ENCODE assay signal across 8 cellular contexts in genomic region chr1:179881642-179882252, GRCh38. TPM values are rescaled to one million over a fixed set of nuclear protein-coding genes. Genes with fewer than 3 reads are reported as not detected.
DNase-seq lines count a peak whose midpoint lies in the region; FAIRE-seq and TF ChIP-seq lines count a peak whose summit lies in the region.

No MANE protein-coding gene starts in this region.

- H3K23me2 ChIP-seq in H1 (ENCODE audit: low read depth, low read length), result peaks cover 12% of the 10 kb centered on the region

- peak overlapping the region; percentile 99 for H4K8ac ChIP-seq in H1 (ENCODE audit: extremely low read depth, insufficient read depth, low read length)

- TF ChIP-seq POLR2A in H1 (IDR thresholded peaks at IDR 0.05; ENCODE audit: control extremely low read depth in 1 of 2, low read depth in 2 of 2, low read length in 2 of 2), result no peak

- TF ChIP-seq RAD21 in H1 (IDR thresholded peaks at IDR 0.05 in 1 of 2, conservative IDR thresholded peaks at IDR 0.05 in 1 of 2; ENCODE audit: low read depth in 2 of 2, low read length in 2 of 2), result no peak

- H2BK120ac ChIP-seq in H1 (replicated peaks; ENCODE audit: low read depth, low read length), result no peak overlapping the region

- H3K9me3 Mint-ChIP-seq in HFFc6 (peaks cover 4% of the 10 kb centered on the region), type B pancreatic cell (no peaks in the 10 kb centered on the region)

- H3K9me3 ChIP-seq in H1 (ENCODE audit: insufficient read depth in 2 of 2, low read depth in 1 of 2, low read length in 1 of 2) (no peaks in the 10 kb centered on the region), mesodermal cell (ENCODE audit: control insufficient read depth, low read length) (no peaks in the 10 kb centered on the region)

- TF ChIP-seq EP300 in H1 (IDR thresholded peaks at IDR 0.05; ENCODE audit: borderline replicate concordance in 1 of 2, low read depth in 2 of 2, low read length in 2 of 2), result no peak

- peak overlapping the region; percentile 99 for H3K27ac ChIP-seq in H1 (ENCODE audit: low read depth, low read length)
- H3K27ac ChIP-seq in mesodermal cell (ENCODE audit: low read depth, low read length, severe bottlenecking), result peak overlapping the region; percentile 99

- no peak overlapping the region for H3K14ac ChIP-seq in H1 (ENCODE audit: insufficient read length)

- H2BK5ac ChIP-seq in H1 (ENCODE audit: low read depth, low read length), result peak overlapping the region; percentile 99

- H3K36me3 Mint-ChIP-seq in HFFc6 (ENCODE audit: low read depth) (peaks cover 17% of the 10 kb centered on the region), type B pancreatic cell (peaks cover 3% of the 10 kb centered on the region)

- H3K4me3 Mint-ChIP-seq in HFFc6, result peak overlapping the region; percentile 96
- H3K4me3 Mint-ChIP-seq in type B pancreatic cell, result peak overlapping the region; percentile 98

- peak overlapping the region; percentile 52 for H2AFZ ChIP-seq in H1 (ENCODE audit: low read length)

- WGBS in H1 (ENCODE audit: extremely low coverage in 1 of 2, insufficient coverage in 1 of 2, insufficient read length in 1 of 2, insufficient replicate concordance in 2 of 2, low coverage in 1 of 2, low lambda C conversion rate in 2 of 2, missing lambda C conversion rate in 1 of 2), 2 experiments, result 14% methylated on average over 20 of the region's 22 CpGs; no CpG with 5 or more reads in 1 of the 2 experiments
- WGBS in mesodermal cell (ENCODE audit: insufficient coverage in 2 of 2), 2 experiments, result 1 to 18% methylated on average over 10 to 13 of the region's 22 CpGs

- DNase-seq in DMS 273 (lab: John Stamatoyannopoulos, UW; ENCODE audit: unreplicated experiment) (peak; percentile 93), HFFc6 (peak; percentile 90), SHP77 (lab: John Stamatoyannopoulos, UW) (peak; percentile 84 to 86), H1 (ENCODE audit: low read depth in 1 of 2, low spot score in 2 of 2) (peak in 1 of 2 experiments; percentile 58), type B pancreatic cell (ENCODE audit: extremely low spot score, unreplicated experiment) (no peak), germinal center (ENCODE audit: low spot score) (no peak), NCI-H2171 treated with DMSO at 0.1 percent for 48 hours (lab: John Stamatoyannopoulos, UW) (no peak)

- FAIRE-seq in H1 (lab: Jason Lieb, UNC), result no peak

- peaks cover 46% of the 10 kb centered on the region for H3K4me1 Mint-ChIP-seq in HFFc6 (ENCODE audit: low read depth)
- peaks cover 31% of the 10 kb centered on the region for H3K4me1 Mint-ChIP-seq in type B pancreatic cell (ENCODE audit: unreplicated experiment)

- POLR2A ChIA-PET in H1 (lab: Charles Lee; ENCODE audit: partially characterized antibody), result interaction anchor here (0.7 to 2.7 kb wide), 11 partner anchors 8 to 225 kb away, joined by 3 to 16 read pairs (median 4); partner anchors contain the start of gene CEP350

- H3K4me1 ChIP-seq in H1 (replicated peaks in 1 of 4; ENCODE audit: control insufficient read depth in 3 of 4, insufficient read depth in 4 of 4, low read length in 3 of 4) (peaks cover 0 to 3% (median 0%) of the 10 kb centered on the region in 4 experiments; a peak in 1 of 7 replicates), mesodermal cell (ENCODE audit: control insufficient read depth, insufficient read depth, low read length, poor library complexity, severe bottlenecking) (no peaks in the 10 kb centered on the region)

- no peaks in the 10 kb centered on the region for H4K20me1 ChIP-seq in H1 (replicated peaks in 1 of 2; ENCODE audit: control insufficient read depth in 1 of 2, insufficient read depth in 2 of 2, low read length in 2 of 2)

- H2BK20ac ChIP-seq in H1 (ENCODE audit: low read length), result 0 out of 2 replicates have a peak overlapping the region, but pooled peaks have one; percentile 63

- CTCF ChIA-PET in H1 (lab: Charles Lee; ENCODE audit: partially characterized antibody), result interaction anchor here (0.9 to 2.8 kb wide), 2 partner anchors 63 to 67 kb away, joined by 3 to 12 read pairs; no protein-coding TSS in a partner anchor

- no peak overlapping the region for H3K23ac ChIP-seq in H1 (ENCODE audit: insufficient read length)

- peaks cover 0 to 13% (median 0%) of the 10 kb centered on the region in 4 experiments; a peak in 2 of 8 replicates for H3K36me3 ChIP-seq in H1 (ENCODE audit: control insufficient read depth in 2 of 4, insufficient read depth in 4 of 4, low read length in 3 of 4)
- peaks cover 11% of the 10 kb centered on the region for H3K36me3 ChIP-seq in mesodermal cell (ENCODE audit: control insufficient read depth, insufficient read depth, low read length)

- peak overlapping the region; percentile 77 to 90 for H3K4me2 ChIP-seq in H1 (ENCODE audit: insufficient read depth in 1 of 2, low read depth in 2 of 2, low read length in 2 of 2)

- H3K27me3 Mint-ChIP-seq in HFFc6 (ENCODE audit: insufficient read depth) (peaks cover 2% of the 10 kb centered on the region), type B pancreatic cell (no peaks in the 10 kb centered on the region)

- H3K79me1 ChIP-seq in H1 (ENCODE audit: low read depth, low read length), result 0 out of 2 replicates have a peak, but pooled peaks cover 3% of the 10 kb centered on the region

- peak overlapping the region; percentile 89 for H4K5ac ChIP-seq in H1 (ENCODE audit: insufficient read length, low read depth, low read length)

- H3K4ac ChIP-seq in H1 (replicated peaks; ENCODE audit: insufficient read length, low read depth, low read length), result peak overlapping the region; percentile 76

- H2AK5ac ChIP-seq in H1 (ENCODE audit: low read depth, low read length), result peak overlapping the region; percentile 61; the same call in 1 of the 2 replicates

- peak overlapping the region; percentile 97 for H4K91ac ChIP-seq in H1 (replicated peaks; ENCODE audit: insufficient read length, low read length)

- peak overlapping the region; percentile 88 to 99 (median 99) for H3K9ac ChIP-seq in H1 (replicated peaks in 1 of 4; ENCODE audit: extremely low read depth in 1 of 4, low read depth in 3 of 4, low read length in 3 of 4)

- no peak for TF ChIP-seq CTCF in HFFc6 (IDR thresholded peaks at IDR 0.05)
- TF ChIP-seq CTCF in H1 (IDR thresholded peaks at IDR 0.05; ENCODE audit: control extremely low read depth in 1 of 3, insufficient read depth in 1 of 3, low read depth in 1 of 3, low read length in 3 of 3), result no peak
- TF ChIP-seq CTCF in type B pancreatic cell (conservative IDR thresholded peaks at IDR 0.05), result no peak

- H2BK15ac ChIP-seq in H1 (ENCODE audit: low read length), result no peak overlapping the region

- H3K27me3 ChIP-seq in H1 (replicated peaks in 1 of 4; ENCODE audit: control insufficient read depth in 3 of 4, extremely low read depth in 1 of 4, insufficient read depth in 3 of 4, low read length in 3 of 4), result no peaks in the 10 kb centered on the region

- peak overlapping the region; percentile 92 for H3K56ac ChIP-seq in H1 (replicated peaks; ENCODE audit: insufficient read length, low read depth, low read length)

- H3K27ac Mint-ChIP-seq in HFFc6, result peak overlapping the region; percentile 100
- H3K27ac Mint-ChIP-seq in type B pancreatic cell, result peak overlapping the region; percentile 100

- H2BK12ac ChIP-seq in H1 (ENCODE audit: low read depth, low read length), result peak overlapping the region; percentile 96; the same call in 1 of the 2 replicates

- peaks cover 0 to 16% of the 10 kb centered on the region in 2 experiments; a peak in 2 of 4 replicates for H3K79me2 ChIP-seq in H1 (ENCODE audit: control insufficient read depth in 1 of 2, insufficient read depth in 2 of 2, low read length in 2 of 2)

- peak overlapping the region; percentile 100 for H3K18ac ChIP-seq in H1 (ENCODE audit: extremely low read depth, low read length)

- H3K4me3 ChIP-seq in H1 (ENCODE audit: extremely low read depth in 1 of 4, insufficient read depth in 2 of 4, low read depth in 3 of 4, low read length in 4 of 4) (peak overlapping the region; percentile 87 to 92 (median 90)), mesodermal cell (ENCODE audit: extremely low read depth, insufficient read depth, low read length, poor library complexity, severe bottlenecking) (peak overlapping the region; percentile 72)

TF ChIP-seq in H1, 55 proteins besides CTCF, POLR2A, EP300 and RAD21:
- no peak for TF ChIP-seq CREB1 (IDR thresholded peaks at IDR 0.05)
- no peak for TF ChIP-seq ASH2L (IDR thresholded peaks at IDR 0.05; ENCODE audit: low read length)
- TF ChIP-seq GABPA (IDR thresholded peaks at IDR 0.05; ENCODE audit: borderline replicate concordance, insufficient read depth, low read length), result no peak

RNA-seq across cellular contexts. Expression of gene TOR1AIP1, which starts 0.3 kb away (rescaled TPM):
- 10 to 100 TPM; 39.6 to 51.8 (median 48.9) TPM for total RNA-seq in HFFc6 (2021; fragmentation: NEBNext Ultra II Directional; extraction: Animal tissue kit (Norgen Biotek cat#: 25700))
- 22.0 and 22.8 TPM in 2 replicates for total RNA-seq in H1 (2021; fragmentation: NEBNext Ultra II Directional; extraction: Animal tissue kit (Norgen Biotek cat#: 25700))
- polyA plus RNA-seq in H1 (2011; rRNA removed), result 4.1 and 5.7 TPM in 2 replicates
- 6.8 TPM for polyA plus RNA-seq in H1 (2011; cell fraction: cytosol; rRNA removed)
- 3.1 TPM for polyA plus RNA-seq in H1 (2011; cell fraction: nucleus; rRNA removed)
- 10.2 to 15.3 TPM (median 11.4 TPM) in 4 replicates for polyA plus RNA-seq in H1 (2012, experiment 1 of 2)
- 1.5 TPM for polyA plus RNA-seq in H1 (2012, experiment 2 of 2)
- 34.1 TPM for polyA plus RNA-seq in H1 (2013, experiment 1 of 2)
- polyA plus RNA-seq in H1 (2013, experiment 2 of 2), result 42.1 TPM
- polyA minus RNA-seq in H1 (2011; rRNA and poly(A)+ RNA removed), result 14.8 and 19.9 TPM in 2 replicates
- polyA minus RNA-seq in H1 (2011; cell fraction: cytosol; rRNA and poly(A)+ RNA removed), result 6.2 TPM
- 10.4 TPM for polyA minus RNA-seq in H1 (2011; cell fraction: nucleus; rRNA and poly(A)+ RNA removed)
- polyA plus RNA-seq in mesodermal cell (2013, experiment 1 of 2), result 31.0 TPM
- 32.3 TPM for polyA plus RNA-seq in mesodermal cell (2013, experiment 2 of 2)
- total RNA-seq in type B pancreatic cell (ENCODE audit: low replicate concordance), result 22.7 and 25.8 TPM in 2 replicates

RNA-seq across cellular contexts. Expression of gene TOR1AIP2, which starts 4.1 kb away (rescaled TPM):
- 100 to 1,000 TPM in 5 of 6 experiments, 10 to 100 TPM in 1; 89.7 to 127 (median 108) TPM for total RNA-seq in HFFc6 (2021; fragmentation: NEBNext Ultra II Directional; extraction: Animal tissue kit (Norgen Biotek cat#: 25700))
- total RNA-seq in H1 (2021; fragmentation: NEBNext Ultra II Directional; extraction: Animal tissue kit (Norgen Biotek cat#: 25700)), result 72.0 and 75.2 TPM in 2 replicates
- polyA plus RNA-seq in H1 (2011; rRNA removed), result 7.8 and 12.1 TPM in 2 replicates
- 14.0 TPM for polyA plus RNA-seq in H1 (2011; cell fraction: cytosol; rRNA removed)
- polyA plus RNA-seq in H1 (2011; cell fraction: nucleus; rRNA removed), result 6.5 TPM
- polyA plus RNA-seq in H1 (2012, experiment 1 of 2), result 11.2 to 19.1 TPM (median 13.9 TPM) in 4 replicates
- polyA plus RNA-seq in H1 (2012, experiment 2 of 2), result 2.5 TPM
- polyA plus RNA-seq in H1 (2013, experiment 1 of 2), result 35.0 TPM
- 36.1 TPM for polyA plus RNA-seq in H1 (2013, experiment 2 of 2)
- 56.9 and 66.4 TPM in 2 replicates for polyA minus RNA-seq in H1 (2011; rRNA and poly(A)+ RNA removed)
- polyA minus RNA-seq in H1 (2011; cell fraction: cytosol; rRNA and poly(A)+ RNA removed), result 27.4 TPM
- 33.1 TPM for polyA minus RNA-seq in H1 (2011; cell fraction: nucleus; rRNA and poly(A)+ RNA removed)
- polyA plus RNA-seq in mesodermal cell (2013, experiment 1 of 2), result 32.8 TPM
- 32.8 TPM for polyA plus RNA-seq in mesodermal cell (2013, experiment 2 of 2)
- total RNA-seq in type B pancreatic cell (ENCODE audit: low replicate concordance), result 90.6 and 124 TPM in 2 replicates

Comparison
In these comparisons a context has a peak if more than half of its experiments do, and no peak if none do; other contexts are left out.
1. DNase-seq: peak in DMS 273 (single experiment), HFFc6 (single experiment) and SHP77 (2 of 2); none in type B pancreatic cell (single experiment), germinal center (single experiment) and NCI-H2171 treated with DMSO at 0.1 percent for 48 hours (single experiment).